Comparison of ENCODE assay signal across 15 cellular contexts in the genomic region with DNA sequence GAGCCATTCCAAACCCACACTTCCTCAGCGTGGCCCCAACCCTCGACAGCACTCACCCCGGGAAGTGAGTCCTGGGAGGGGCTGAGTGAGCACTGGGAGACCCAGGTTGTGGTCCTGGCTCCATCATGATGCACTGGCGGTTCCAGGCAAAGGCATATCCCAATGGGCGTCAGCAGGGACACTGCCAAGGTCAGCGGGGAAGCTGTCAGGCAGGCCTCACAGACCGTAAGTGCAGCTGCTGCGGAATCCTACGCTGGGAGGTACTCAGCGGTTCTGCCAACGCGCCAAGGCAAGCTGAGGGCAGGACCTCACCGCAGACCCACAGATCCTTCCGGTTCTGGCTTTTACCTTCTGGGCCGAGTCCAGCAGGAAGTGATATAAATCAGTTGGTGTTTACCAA. TPM values are rescaled to one million over a fixed set of nuclear protein-coding genes. Genes with fewer than 3 reads are reported as not detected.
DNase-seq lines count a peak whose midpoint lies in the region; ATAC-seq and TF ChIP-seq lines count a peak whose summit lies in the region.
"Had no signal": no experiment of that assay in that cellular context is flagged by ENCODE, and none has a peak within 500 bp of the region (broad histone marks: within the 10 kb centered on the region; RNA-seq: fewer than 3 reads in every experiment).

No MANE protein-coding gene starts in this region.

- peak overlapping the region; percentile 42 for H3K9ac ChIP-seq in skeletal muscle satellite cell (ENCODE audit: low read depth, low read length)
- H3K9ac ChIP-seq: GM23248 had no signal

- H3K27ac ChIP-seq in esophagus muscularis mucosa (replicated peaks in 1 of 4): peak overlapping the region in 3 of 4 donors; percentile 20 to 55 (median 32)
- H3K27ac ChIP-seq: GM23248, SK-N-MC had no signal

- 91% methylated on average over 9 of the region's 15 CpGs for WGBS in esophagus muscularis mucosa

- H3K4me1 ChIP-seq in esophagus muscularis mucosa (peaks cover 8 to 22% (median 18%) of the 10 kb centered on the region in 4 donors), skeletal muscle satellite cell (ENCODE audit: control insufficient read depth, insufficient read depth, low read length) (peaks cover 16% of the 10 kb centered on the region)

- TF ChIP-seq CTCF in esophagus muscularis mucosa (IDR thresholded peaks at IDR 0.05) (no peak), GM10266 (IDR thresholded peaks at IDR 0.05; ENCODE audit: control insufficient read depth, insufficient read depth, low read depth, missing control alignments) (no peak)

- intact Hi-C loops in esophagus muscularis mucosa (cut with DNase I): no loop called here

- H3K27me3 ChIP-seq in esophagus muscularis mucosa: peaks cover 0 to 7% (median 0%) of the 10 kb centered on the region in 4 donors
- H3K27me3 ChIP-seq in skeletal muscle satellite cell (ENCODE audit: control insufficient read depth, insufficient read depth, low read length): no peaks in the 10 kb centered on the region
- H3K27me3 ChIP-seq: testis had no signal

- no peaks in the 10 kb centered on the region for H3K9me3 ChIP-seq in esophagus muscularis mucosa
- no peaks in the 10 kb centered on the region for H3K9me3 ChIP-seq in skeletal muscle satellite cell (replicated peaks; ENCODE audit: low read length)
- H3K9me3 ChIP-seq: testis had no signal

- ATAC-seq in HG02798 (IDR thresholded peaks at IDR 0.05; ENCODE audit: poor library complexity, unreplicated experiment): no peak

- peaks cover 47 to 58% (median 55%) of the 10 kb centered on the region in 4 donors for H3K36me3 ChIP-seq in esophagus muscularis mucosa
- peaks cover 52% of the 10 kb centered on the region for H3K36me3 ChIP-seq in skeletal muscle satellite cell (ENCODE audit: insufficient read depth, low read length)

- H3K4me2 ChIP-seq in skeletal muscle satellite cell (ENCODE audit: low read length): peak overlapping the region; percentile 12

- no peak overlapping the region for H3K4me3 ChIP-seq in esophagus muscularis mucosa
- no peak overlapping the region for H3K4me3 ChIP-seq in skeletal muscle satellite cell (ENCODE audit: low read length)
- H3K4me3 ChIP-seq: GM23248, lung, SK-N-MC, testis had no signal

- TF ChIP-seq POLR2A in esophagus muscularis mucosa (IDR thresholded peaks at IDR 0.05; ENCODE audit: low read depth): no peak

- DNase-seq in LHCN-M2 (ENCODE audit: low read depth): peak; percentile 14
- no peak for DNase-seq in esophagus muscularis mucosa (ENCODE audit: extremely low spot score)
- DNase-seq in activated CD4-positive, alpha-beta T cell treated with anti-CD3 and anti-CD28 coated beads, Interleukin-2, amount 50 U/mL, for 4 hours: no peak
- no peak for DNase-seq in GM10266 (ENCODE audit: extremely low spot score)
- DNase-seq: activated effector memory CD4-positive, alpha-beta T cell treated with Interleukin-2 at 50 U/mL for 16 hours; AML-193; NCI-H446 treated with DMSO at 0.1 percent for 48 hours; stimulated activated CD4-positive, alpha-beta T cell treated with anti-CD3 and anti-CD28 coated beads, Interleukin-12 subunit alpha, Interleukin-12 subunit beta, amount 100 ng/mL, for 4 hours had no signal

- no peak for TF ChIP-seq EP300 in esophagus muscularis mucosa (IDR thresholded peaks at IDR 0.05)

RNA-seq across cellular contexts. Expression of a gene that starts 1.4 kb away (rescaled TPM):
- total RNA-seq in LHCN-M2 (2014; rRNA removed) (not detected in 2 replicates), esophagus muscularis mucosa (1 to 10 TPM; 1.2 to 3.2 (median 1.9) TPM)
- not detected for polyA plus RNA-seq in LHCN-M2 (2012)
- 0.22 TPM in 1 of 2 replicates, not detected in the other for total RNA-seq in skeletal muscle satellite cell (2012; rRNA removed)
- total RNA-seq: activated CD8-positive, alpha-beta memory T cell treated with anti-CD3 and anti-CD28 coated beads for 36 hours; GM23248 had no signal
- polyA plus RNA-seq: GM23248 had no signal

RNA-seq across cellular contexts. Expression of a gene that starts 15.9 kb away (rescaled TPM):
- total RNA-seq in LHCN-M2 (2014; rRNA removed): 98.0 and 112 TPM in 2 replicates
- 77.2 TPM for polyA plus RNA-seq in LHCN-M2 (2012)
- 10 to 100 TPM; 28.2 to 55.7 (median 42.9) TPM for total RNA-seq in esophagus muscularis mucosa
- total RNA-seq in skeletal muscle satellite cell (2012; rRNA removed): 102 and 121 TPM in 2 replicates

RNA-seq across cellular contexts. Expression of a gene that starts 29.3 kb away (rescaled TPM):
- total RNA-seq in LHCN-M2 (2014; rRNA removed): not detected in 2 replicates
- not detected for polyA plus RNA-seq in LHCN-M2 (2012)
- 1 to 10 TPM in 3 of 4 donors, not detected in 1; 1.2 to 1.5 (median 1.4) TPM for total RNA-seq in esophagus muscularis mucosa
- total RNA-seq in skeletal muscle satellite cell (2012; rRNA removed): not detected in 2 replicates
- total RNA-seq: activated CD8-positive, alpha-beta memory T cell treated with anti-CD3 and anti-CD28 coated beads for 36 hours; GM23248 had no signal
- polyA plus RNA-seq: GM23248 had no signal

RNA-seq across cellular contexts. Expression of a gene that starts 31.1 kb away (rescaled TPM):
- 13.1 and 26.6 TPM in 2 replicates for total RNA-seq in LHCN-M2 (2014; rRNA removed)
- 13.2 TPM for polyA plus RNA-seq in LHCN-M2 (2012)
- total RNA-seq in esophagus muscularis mucosa: 10 to 100 TPM; 28.7 to 44.2 (median 40.2) TPM
- total RNA-seq in skeletal muscle satellite cell (2012; rRNA removed): 3.7 and 5.3 TPM in 2 replicates

RNA-seq across cellular contexts. Expression of a gene that starts 59.7 kb away (rescaled TPM):
- 40.2 and 42.6 TPM in 2 replicates for total RNA-seq in LHCN-M2 (2014; rRNA removed)
- 8.2 TPM for polyA plus RNA-seq in LHCN-M2 (2012)
- 10 to 100 TPM in 2 of 4 donors, 1 to 10 TPM in 2; 4.2 to 14.1 (median 9.7) TPM for total RNA-seq in esophagus muscularis mucosa
- total RNA-seq in skeletal muscle satellite cell (2012; rRNA removed): 37.5 and 58.1 TPM in 2 replicates
